ENCODE assay signal across 13 cellular contexts in the genomic region with DNA sequence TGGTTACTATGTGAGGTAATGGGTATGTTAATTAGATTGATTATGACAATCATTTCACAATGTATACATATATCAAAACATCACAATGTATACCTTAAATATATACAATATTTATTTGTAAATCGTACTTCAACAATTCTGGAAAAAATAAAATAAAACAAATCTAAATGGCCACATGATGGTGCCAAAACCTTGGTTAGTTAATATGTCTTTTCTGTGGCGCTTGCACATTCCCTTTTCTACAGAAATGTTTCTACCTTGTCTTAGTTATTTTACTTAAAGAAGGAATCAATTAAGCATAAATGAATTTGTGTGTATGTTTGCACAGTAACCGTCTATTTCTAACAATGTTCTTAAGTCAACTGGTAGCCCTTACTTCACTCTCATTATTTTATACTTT. TPM values are rescaled to one million over a fixed set of nuclear protein-coding genes. Genes with fewer than 3 reads are reported as not detected.
DNase-seq lines count a peak whose midpoint lies in the region; ATAC-seq and TF ChIP-seq lines count a peak whose summit lies in the region.
"Had no signal": no experiment of that assay in that cellular context is flagged by ENCODE, and none has a peak within 500 bp of the region (broad histone marks: within the 10 kb centered on the region; RNA-seq: fewer than 3 reads in every experiment).

No MANE protein-coding gene starts in this region.

- no peak for TF ChIP-seq EP300 in neural cell (conservative IDR thresholded peaks at IDR 0.05; ENCODE audit: poor library complexity, severe bottlenecking)

- no peaks in the 10 kb centered on the region for H3K9me3 Mint-ChIP-seq in activated CD4-positive, alpha-beta memory T cell treated with anti-CD3 and anti-CD28 coated beads, Interleukin-2, amount 10 ng/mL, durations not matched to agents 7 days and 5 days
- peaks cover 5% of the 10 kb centered on the region for H3K9me3 Mint-ChIP-seq in activated T-cell treated with anti-CD3 and anti-CD28 coated beads, Interleukin-2, amount 50 U/mL, for 4 hours

- H3K4me3 Mint-ChIP-seq in activated CD4-positive, alpha-beta memory T cell treated with anti-CD3 and anti-CD28 coated beads, Interleukin-2, amount 10 ng/mL, durations not matched to agents 7 days and 5 days = no peak overlapping the region
- H3K4me3 Mint-ChIP-seq in activated T-cell treated with anti-CD3 and anti-CD28 coated beads, Interleukin-2, amount 50 U/mL, for 4 hours = no peak overlapping the region
- H3K4me3 Mint-ChIP-seq: CD8-positive, alpha-beta memory T cell; GM23338 had no signal

- H3K4me1 Mint-ChIP-seq in activated CD4-positive, alpha-beta memory T cell treated with anti-CD3 and anti-CD28 coated beads, Interleukin-2, amount 10 ng/mL, durations not matched to agents 7 days and 5 days = no peaks in the 10 kb centered on the region
- no peaks in the 10 kb centered on the region for H3K4me1 Mint-ChIP-seq in activated T-cell treated with anti-CD3 and anti-CD28 coated beads, Interleukin-2, amount 50 U/mL, for 4 hours (ENCODE audit: low read depth)
- H3K4me1 Mint-ChIP-seq: CD8-positive, alpha-beta memory T cell; GM23338 had no signal

- H3K4me3 ChIP-seq in Loucy (ENCODE audit: low read length, poor library complexity, severe bottlenecking) (no peak overlapping the region), neural cell (ENCODE audit: low read length) (no peak overlapping the region)
- H3K4me3 ChIP-seq: GM23338, skin epidermis had no signal

- no peaks in the 10 kb centered on the region for H3K36me3 Mint-ChIP-seq in activated CD4-positive, alpha-beta memory T cell treated with anti-CD3 and anti-CD28 coated beads, Interleukin-2, amount 10 ng/mL, durations not matched to agents 7 days and 5 days (ENCODE audit: low read depth)
- no peaks in the 10 kb centered on the region for H3K36me3 Mint-ChIP-seq in activated T-cell treated with anti-CD3 and anti-CD28 coated beads, Interleukin-2, amount 50 U/mL, for 4 hours (ENCODE audit: insufficient read depth)
- H3K36me3 Mint-ChIP-seq: CD8-positive, alpha-beta memory T cell had no signal

- H3K9me2 ChIP-seq in Loucy (replicated peaks; ENCODE audit: low read depth, low read length) (no peaks in the 10 kb centered on the region), neural cell (ENCODE audit: insufficient read depth, low read length) (no peaks in the 10 kb centered on the region)

- H4K20me1 ChIP-seq in Loucy (ENCODE audit: insufficient read depth, low read length, poor library complexity, severe bottlenecking) (no peaks in the 10 kb centered on the region), neural cell (ENCODE audit: insufficient read depth) (no peaks in the 10 kb centered on the region)

- H3K4me2 ChIP-seq in Loucy (ENCODE audit: low read depth, low read length, poor library complexity, severe bottlenecking) = no peak overlapping the region
- H3K4me2 ChIP-seq in neural cell (ENCODE audit: low read length) = no peak overlapping the region
- H3K4me2 ChIP-seq: GM23338 had no signal

- peak; percentile 24 for DNase-seq in Ammon's horn (ENCODE audit: low spot score)
- DNase-seq in cerebellum (ENCODE audit: low spot score) = peak; percentile 56
- DNase-seq in activated CD4-positive, alpha-beta memory T cell treated with anti-CD3 and anti-CD28 coated beads, Interleukin-2, amount 10 ng/mL, durations not matched to agents 7 days and 5 days = no peak
- DNase-seq in activated T-cell treated with anti-CD3 and anti-CD28 coated beads, Interleukin-2, amount 50 U/mL, for 4 hours = no peak
- DNase-seq in iPS-NIHi7 (ENCODE audit: extremely low spot score) = no peak
- DNase-seq: amniotic stem cell; CD8-positive, alpha-beta memory T cell; NCI-H2171 had no signal

- H3K9ac ChIP-seq in Loucy (ENCODE audit: low read depth, low read length, poor library complexity, severe bottlenecking) = no peak overlapping the region
- H3K9ac ChIP-seq in neural cell (ENCODE audit: low read length) = no peak overlapping the region

- H2AFZ ChIP-seq in Loucy (ENCODE audit: low read length) (no peak overlapping the region), neural cell (ENCODE audit: low read depth, low read length) (no peak overlapping the region)
- H2AFZ ChIP-seq: GM23338 had no signal

- TF ChIP-seq CTCF in Loucy (conservative IDR thresholded peaks at IDR 0.05; ENCODE audit: low read length) (peak; percentile 45), neural cell (IDR thresholded peaks at IDR 0.05; ENCODE audit: poor library complexity, severe bottlenecking) (peak; percentile 76)

- no peaks in the 10 kb centered on the region for H3F3A ChIP-seq in Loucy (ENCODE audit: low read depth)
- H3F3A ChIP-seq in neural cell (ENCODE audit: insufficient read depth, low read length, poor library complexity, severe bottlenecking) = no peaks in the 10 kb centered on the region

- H3K27me3 ChIP-seq in Loucy (ENCODE audit: insufficient read depth, low read length, poor library complexity, severe bottlenecking) (no peaks in the 10 kb centered on the region), neural cell (ENCODE audit: insufficient read depth, low read depth, low read length) (no peaks in the 10 kb centered on the region)

- POLR2A ChIA-PET in activated CD4-positive, alpha-beta memory T cell treated with anti-CD3 and anti-CD28 coated beads, Interleukin-2, amount 10 ng/mL, durations not matched to agents 7 days and 5 days (lab: Charles Lee) = no interaction called here

- H3K4me1 ChIP-seq in Loucy (ENCODE audit: insufficient read depth, low read length, poor library complexity, severe bottlenecking) = peaks cover 7% of the 10 kb centered on the region

- ATAC-seq in HG03095 (IDR thresholded peaks at IDR 0.05; ENCODE audit: unreplicated experiment) = no peak
- no peak for ATAC-seq in activated T-cell treated with anti-CD3 and anti-CD28 coated beads, Interleukin-2, amount 50 U/mL, for 4 hours
- ATAC-seq: GM23338 had no signal

- peaks cover 3% of the 10 kb centered on the region for H3K27me3 Mint-ChIP-seq in activated CD4-positive, alpha-beta memory T cell treated with anti-CD3 and anti-CD28 coated beads, Interleukin-2, amount 10 ng/mL, durations not matched to agents 7 days and 5 days
- no peaks in the 10 kb centered on the region for H3K27me3 Mint-ChIP-seq in activated T-cell treated with anti-CD3 and anti-CD28 coated beads, Interleukin-2, amount 50 U/mL, for 4 hours (ENCODE audit: low read depth)
- H3K27me3 Mint-ChIP-seq: CD8-positive, alpha-beta memory T cell had no signal

- H3K27ac Mint-ChIP-seq in activated CD4-positive, alpha-beta memory T cell treated with anti-CD3 and anti-CD28 coated beads, Interleukin-2, amount 10 ng/mL, durations not matched to agents 7 days and 5 days = no peak overlapping the region
- H3K27ac Mint-ChIP-seq: CD8-positive, alpha-beta memory T cell; GM23338 had no signal

- CTCF ChIA-PET in activated CD4-positive, alpha-beta memory T cell treated with anti-CD3 and anti-CD28 coated beads, Interleukin-2, amount 10 ng/mL, durations not matched to agents 7 days and 5 days (lab: Charles Lee) = no interaction called here

- peak; percentile 88 for TF ChIP-seq RAD21 in neural cell (conservative IDR thresholded peaks at IDR 0.05)

- H3K36me3 ChIP-seq in Loucy (ENCODE audit: insufficient read depth, low read length) = no peaks in the 10 kb centered on the region
- no peaks in the 10 kb centered on the region for H3K36me3 ChIP-seq in neural cell (ENCODE audit: insufficient read depth, low read length)

- no peak overlapping the region for H3K27ac ChIP-seq in neural cell (ENCODE audit: low read length)
- H3K27ac ChIP-seq: skin epidermis had no signal

- H3K79me2 ChIP-seq in Loucy (ENCODE audit: insufficient read depth, low read length) (no peaks in the 10 kb centered on the region), neural cell (replicated peaks; ENCODE audit: insufficient read depth, low read length) (no peaks in the 10 kb centered on the region)

- H3K9me3 ChIP-seq in Loucy (ENCODE audit: insufficient read depth, low read depth, low read length) (no peaks in the 10 kb centered on the region), neural cell (ENCODE audit: low read length) (no peaks in the 10 kb centered on the region)

TF ChIP-seq in neural cell, 6 proteins besides CTCF, POLR2A, EP300 and RAD21:
- peak; percentile 90 for TF ChIP-seq SMC3 (conservative IDR thresholded peaks at IDR 0.05; ENCODE audit: poor library complexity)
- TF ChIP-seq, protein P1, sequence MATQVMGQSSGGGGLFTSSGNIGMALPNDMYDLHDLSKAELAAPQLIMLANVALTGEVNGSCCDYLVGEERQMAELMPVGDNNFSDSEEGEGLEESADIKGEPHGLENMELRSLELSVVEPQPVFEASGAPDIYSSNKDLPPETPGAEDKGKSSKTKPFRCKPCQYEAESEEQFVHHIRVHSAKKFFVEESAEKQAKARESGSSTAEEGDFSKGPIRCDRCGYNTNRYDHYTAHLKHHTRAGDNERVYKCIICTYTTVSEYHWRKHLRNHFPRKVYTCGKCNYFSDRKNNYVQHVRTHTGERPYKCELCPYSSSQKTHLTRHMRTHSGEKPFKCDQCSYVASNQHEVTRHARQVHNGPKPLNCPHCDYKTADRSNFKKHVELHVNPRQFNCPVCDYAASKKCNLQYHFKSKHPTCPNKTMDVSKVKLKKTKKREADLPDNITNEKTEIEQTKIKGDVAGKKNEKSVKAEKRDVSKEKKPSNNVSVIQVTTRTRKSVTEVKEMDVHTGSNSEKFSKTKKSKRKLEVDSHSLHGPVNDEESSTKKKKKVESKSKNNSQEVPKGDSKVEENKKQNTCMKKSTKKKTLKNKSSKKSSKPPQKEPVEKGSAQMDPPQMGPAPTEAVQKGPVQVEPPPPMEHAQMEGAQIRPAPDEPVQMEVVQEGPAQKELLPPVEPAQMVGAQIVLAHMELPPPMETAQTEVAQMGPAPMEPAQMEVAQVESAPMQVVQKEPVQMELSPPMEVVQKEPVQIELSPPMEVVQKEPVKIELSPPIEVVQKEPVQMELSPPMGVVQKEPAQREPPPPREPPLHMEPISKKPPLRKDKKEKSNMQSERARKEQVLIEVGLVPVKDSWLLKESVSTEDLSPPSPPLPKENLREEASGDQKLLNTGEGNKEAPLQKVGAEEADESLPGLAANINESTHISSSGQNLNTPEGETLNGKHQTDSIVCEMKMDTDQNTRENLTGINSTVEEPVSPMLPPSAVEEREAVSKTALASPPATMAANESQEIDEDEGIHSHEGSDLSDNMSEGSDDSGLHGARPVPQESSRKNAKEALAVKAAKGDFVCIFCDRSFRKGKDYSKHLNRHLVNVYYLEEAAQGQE (IDR thresholded peaks at IDR 0.05; ENCODE audit: borderline replicate concordance) = no peak

RNA-seq across cellular contexts. Expression of a gene that starts 53.4 kb away (rescaled TPM):
- total RNA-seq in cerebellum = 9.0 TPM
- polyA plus RNA-seq in neural cell = 6.7 and 11.9 TPM in 2 replicates
- polyA minus RNA-seq in neural cell = 5.1 and 5.6 TPM in 2 replicates
- total RNA-seq in activated CD4-positive, alpha-beta memory T cell treated with anti-CD3 and anti-CD28 coated beads, Interleukin-2, amount 10 ng/mL, durations not matched to agents 7 days and 5 days = 10 to 100 TPM; 13.2 to 14.3 TPM
- 10 to 100 TPM; 11.4 to 12.0 (median 11.6) TPM for total RNA-seq in activated T-cell treated with anti-CD3 and anti-CD28 coated beads, Interleukin-2, amount 50 U/mL, for 4 hours

Comparison
In these comparisons a context has a peak if more than half of its experiments do, and no peak if none do; other contexts are left out.
1. DNase-seq: peak in Ammon's horn (single experiment) and cerebellum (single experiment); none in activated CD4-positive, alpha-beta memory T cell treated with anti-CD3 and anti-CD28 coated beads, Interleukin-2, amount 10 ng/mL, durations not matched to agents 7 days and 5 days (single experiment), activated T-cell treated with anti-CD3 and anti-CD28 coated beads, Interleukin-2, amount 50 U/mL, for 4 hours (single experiment) and iPS-NIHi7 (single experiment).